ENCODE assay signal across 16 cellular contexts in the genomic region with DNA sequence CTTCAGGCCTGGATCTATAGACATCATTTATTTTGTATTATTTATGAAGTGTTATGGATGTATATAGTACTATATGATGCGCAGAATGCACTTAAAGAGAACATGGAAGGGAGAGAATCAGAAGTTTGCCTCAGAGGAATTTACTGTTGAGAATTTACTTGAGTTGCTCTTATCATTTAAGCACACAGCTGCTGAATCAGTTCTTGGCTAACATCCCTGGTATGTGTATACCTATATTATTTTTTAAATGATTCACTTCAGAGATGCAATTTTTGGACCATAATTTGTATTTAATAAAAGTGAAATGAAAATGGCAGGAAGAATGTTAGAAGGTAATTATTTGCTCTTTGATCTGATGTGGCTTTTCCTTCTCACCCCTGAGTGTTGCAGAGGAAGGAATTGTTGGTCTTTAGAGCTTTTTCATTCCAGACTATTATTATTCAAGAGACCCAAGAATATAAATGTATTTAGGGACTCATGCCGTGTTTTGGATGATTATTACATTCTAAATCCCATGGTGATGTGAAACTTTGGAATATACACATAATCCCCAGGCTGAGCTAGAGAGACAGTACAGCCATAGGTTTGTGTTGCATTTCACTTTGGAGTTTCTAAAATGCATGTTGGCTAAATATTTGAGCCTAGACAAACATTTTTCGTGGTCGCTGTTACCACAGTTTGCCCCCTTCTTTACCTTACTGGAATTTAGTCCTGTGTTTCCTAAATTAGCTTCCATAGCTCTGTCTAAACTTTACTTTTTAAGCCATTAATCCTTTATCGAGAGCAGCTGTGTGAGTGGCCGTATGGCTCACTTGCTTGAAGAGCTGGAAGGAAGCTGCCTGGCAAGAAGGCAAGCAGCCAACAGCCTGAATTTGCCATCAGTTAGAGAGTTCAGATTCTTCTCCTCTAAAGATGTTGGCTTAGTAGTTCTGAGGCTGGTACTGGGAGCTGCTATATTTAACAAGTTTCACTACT.
DNase-seq lines count a peak whose midpoint lies in the region; ATAC-seq and TF ChIP-seq lines count a peak whose summit lies in the region.
"Had no signal": no experiment of that assay in that cellular context is flagged by ENCODE, and none has a peak within 500 bp of the region (broad histone marks: within the 10 kb centered on the region; RNA-seq: fewer than 3 reads in every experiment).

No MANE protein-coding gene starts in this region.

- no peaks in the 10 kb centered on the region for H3K27me3 Mint-ChIP-seq in brain
- no peaks in the 10 kb centered on the region for H3K27me3 Mint-ChIP-seq in activated T-cell treated with anti-CD3 and anti-CD28 coated beads, Interleukin-2, amount 50 U/mL, for 72 hours (ENCODE audit: low read depth)
- H3K27me3 Mint-ChIP-seq: activated naive CD4-positive, alpha-beta T cell treated with anti-CD3 and anti-CD28 coated beads, Interleukin-2, amount 10 ng/mL, durations not matched to agents 7 days and 5 days had no signal

- peak overlapping the region in 3 of 5 experiments; percentile 53 to 69 (median 53) for H3K27ac Mint-ChIP-seq in brain
- no peak overlapping the region for H3K27ac Mint-ChIP-seq in activated T-cell treated with anti-CD3 and anti-CD28 coated beads, Interleukin-2, amount 50 U/mL, for 72 hours
- H3K27ac Mint-ChIP-seq: activated naive CD4-positive, alpha-beta T cell treated with anti-CD3 and anti-CD28 coated beads, Interleukin-2, amount 10 ng/mL, durations not matched to agents 7 days and 5 days had no signal

- intact Hi-C loops in right cardiac atrium (cut with DNase I) (no loop called here), heart right ventricle (cut with DNase I) (no loop called here)

- DNase-seq in right cardiac atrium = peak in 2 of 3 donors; percentile 41 to 62
- no peak for DNase-seq in heart right ventricle
- peak; percentile 20 for DNase-seq in medulla oblongata (ENCODE audit: extremely low spot score)
- no peak for DNase-seq in activated T-cell treated with anti-CD3 and anti-CD28 coated beads, Interleukin-2, amount 50 U/mL, for 72 hours
- DNase-seq: ACHN; activated naive CD4-positive, alpha-beta T cell treated with anti-CD3 and anti-CD28 coated beads, Interleukin-2, amount 10 ng/mL, durations not matched to agents 7 days and 5 days; cerebellar nuclear complex; lower lobe of right lung; stomach had no signal

- H3K4me1 ChIP-seq in right cardiac atrium (ENCODE audit: control insufficient read depth, insufficient read depth, low read length) = peaks cover 1% of the 10 kb centered on the region
- peaks cover 0 to 16% (median 4%) of the 10 kb centered on the region in 9 donors for H3K4me1 ChIP-seq in heart right ventricle
- H3K4me1 ChIP-seq: lower lobe of right lung had no signal

- H3K27ac ChIP-seq in right cardiac atrium (ENCODE audit: low read length) (no peak overlapping the region), heart right ventricle (peak overlapping the region in 2 of 10 donors; percentile 3 to 26)
- H3K27ac ChIP-seq: epithelial cell of prostate, lower lobe of right lung had no signal

- 34% methylated on average over 6 of the region's 6 CpGs for WGBS in right cardiac atrium
- 41 to 42% methylated on average over 6 of the region's 6 CpGs for WGBS in heart right ventricle, 2 donors

- no peaks in the 10 kb centered on the region for H3K36me3 ChIP-seq in heart right ventricle
- H3K36me3 ChIP-seq: lower lobe of right lung, stomach had no signal

- no peak for TF ChIP-seq CTCF in heart right ventricle (IDR thresholded peaks at IDR 0.05)
- no peak for TF ChIP-seq CTCF in brain (conservative IDR thresholded peaks at IDR 0.05)

- H3K4me3 Mint-ChIP-seq in brain = peak overlapping the region in 1 of 5 experiments; percentile 41
- H3K4me3 Mint-ChIP-seq in activated T-cell treated with anti-CD3 and anti-CD28 coated beads, Interleukin-2, amount 50 U/mL, for 72 hours = no peak overlapping the region
- H3K4me3 Mint-ChIP-seq: activated naive CD4-positive, alpha-beta T cell treated with anti-CD3 and anti-CD28 coated beads, Interleukin-2, amount 10 ng/mL, durations not matched to agents 7 days and 5 days; neural crest cell had no signal

- ATAC-seq in right cardiac atrium (no peak), heart right ventricle (no peak), GM21367 (IDR thresholded peaks at IDR 0.05; ENCODE audit: unreplicated experiment) (no peak), HG03196 (IDR thresholded peaks at IDR 0.05; ENCODE audit: unreplicated experiment) (no peak), GM18873 (IDR thresholded peaks at IDR 0.05; ENCODE audit: low FRiP score, unreplicated experiment) (no peak)
- no peak for ATAC-seq in activated T-cell treated with anti-CD3 and anti-CD28 coated beads, Interleukin-2, amount 50 U/mL, for 72 hours (replicated peaks in 1 of 2)
- ATAC-seq: lower lobe of right lung had no signal

- peaks cover 36% of the 10 kb centered on the region for H3K4me1 Mint-ChIP-seq in brain
- H3K4me1 Mint-ChIP-seq in activated T-cell treated with anti-CD3 and anti-CD28 coated beads, Interleukin-2, amount 50 U/mL, for 72 hours (ENCODE audit: low read depth) = no peaks in the 10 kb centered on the region
- H3K4me1 Mint-ChIP-seq: activated naive CD4-positive, alpha-beta T cell treated with anti-CD3 and anti-CD28 coated beads, Interleukin-2, amount 10 ng/mL, durations not matched to agents 7 days and 5 days; neural crest cell had no signal

- peaks cover 0 to 5% (median 3%) of the 10 kb centered on the region in 5 experiments for H3K9me3 Mint-ChIP-seq in brain
- H3K9me3 Mint-ChIP-seq in activated T-cell treated with anti-CD3 and anti-CD28 coated beads, Interleukin-2, amount 50 U/mL, for 72 hours = peaks cover 0 to 2% of the 10 kb centered on the region in 2 donors
- H3K9me3 Mint-ChIP-seq: activated naive CD4-positive, alpha-beta T cell treated with anti-CD3 and anti-CD28 coated beads, Interleukin-2, amount 10 ng/mL, durations not matched to agents 7 days and 5 days had no signal

- H3K27me3 ChIP-seq in right cardiac atrium (ENCODE audit: control insufficient read depth, insufficient read depth) (no peaks in the 10 kb centered on the region), heart right ventricle (no peaks in the 10 kb centered on the region)
- H3K27me3 ChIP-seq: stomach had no signal

- H3K4me3 ChIP-seq in right cardiac atrium (ENCODE audit: low read length) (no peak overlapping the region), heart right ventricle (no peak overlapping the region)
- H3K4me3 ChIP-seq: lower lobe of right lung, skin epidermis, stomach had no signal

- H3K9me3 ChIP-seq in right cardiac atrium (ENCODE audit: control insufficient read depth, low read length) = no peaks in the 10 kb centered on the region
- H3K9me3 ChIP-seq in heart right ventricle = no peaks in the 10 kb centered on the region
- H3K9me3 ChIP-seq: lower lobe of right lung, stomach had no signal

- peaks cover 5% of the 10 kb centered on the region for H3K36me3 Mint-ChIP-seq in brain
- no peaks in the 10 kb centered on the region for H3K36me3 Mint-ChIP-seq in activated T-cell treated with anti-CD3 and anti-CD28 coated beads, Interleukin-2, amount 50 U/mL, for 72 hours (ENCODE audit: insufficient read depth in 2 of 2)
- H3K36me3 Mint-ChIP-seq: activated naive CD4-positive, alpha-beta T cell treated with anti-CD3 and anti-CD28 coated beads, Interleukin-2, amount 10 ng/mL, durations not matched to agents 7 days and 5 days had no signal

Comparison
In these comparisons a context has a peak if more than half of its experiments do, and no peak if none do; other contexts are left out.
1. DNase-seq: peak in right cardiac atrium (2 of 3) and medulla oblongata (single experiment); none in heart right ventricle (0 of 2) and activated T-cell treated with anti-CD3 and anti-CD28 coated beads, Interleukin-2, amount 50 U/mL, for 72 hours (0 of 2).